ENCODE assay signal across 8 cellular contexts in the genomic region with DNA sequence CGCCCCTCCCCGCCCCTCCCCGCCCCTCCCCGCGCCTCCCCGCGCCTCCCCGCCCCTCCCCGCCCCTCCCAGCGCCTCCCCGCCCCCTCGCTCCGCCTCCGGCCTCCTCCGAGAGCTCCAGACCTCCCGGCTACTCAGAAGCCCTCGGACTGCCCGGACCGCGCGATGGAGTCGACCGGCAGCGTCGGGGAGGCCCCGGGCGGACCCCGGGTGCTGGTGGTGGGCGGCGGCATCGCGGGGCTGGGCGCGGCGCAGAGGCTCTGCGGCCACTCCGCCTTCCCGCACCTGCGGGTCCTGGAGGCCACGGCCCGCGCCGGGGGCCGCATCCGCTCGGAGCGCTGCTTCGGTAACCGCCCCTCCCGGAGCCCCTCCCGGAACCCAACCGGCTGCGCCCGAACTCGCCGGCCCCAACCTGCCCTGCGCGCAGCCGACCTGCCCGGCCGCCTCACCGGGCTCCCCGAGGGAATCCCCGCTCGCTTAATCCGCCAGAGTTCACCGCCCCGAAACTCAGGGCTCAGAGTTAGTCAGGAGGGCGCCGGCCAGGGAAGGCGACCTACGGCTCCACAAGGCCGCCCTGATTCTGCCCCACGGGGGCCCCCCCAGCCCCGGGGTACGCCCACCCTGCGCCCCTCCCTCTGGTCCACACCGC. TPM values are rescaled to one million over a fixed set of nuclear protein-coding genes. Genes with fewer than 3 reads are reported as not detected.
DNase-seq lines count a peak whose midpoint lies in the region; ATAC-seq and TF ChIP-seq lines count a peak whose summit lies in the region.

A gene (plus strand): TSS at position 111 of the 649 bp plus-strand sequence. CDS start 55 bp downstream, at position 166.

- H3K27ac Mint-ChIP-seq in CD8-positive, alpha-beta T cell, result peak within 1 kb of the TSS; percentile 66
- no peak within 1 kb of the TSS for H3K27ac Mint-ChIP-seq in WTC11

- H3K27me3 Mint-ChIP-seq in CD8-positive, alpha-beta T cell (ENCODE audit: low read depth), result no peaks in the 10 kb centered on the region
- peaks cover 64% of the 10 kb centered on the region for H3K27me3 Mint-ChIP-seq in WTC11 (ENCODE audit: low read depth)

- no peaks in the 10 kb centered on the region for H3K9me3 ChIP-seq in CD8-positive, alpha-beta T cell (ENCODE audit: low read length)

- ATAC-seq in CD8-positive, alpha-beta T cell, result peak; percentile 46
- peak; percentile 53 for ATAC-seq in GM19395 (IDR thresholded peaks at IDR 0.05; ENCODE audit: unreplicated experiment)
- peak; percentile 48 for ATAC-seq in HG03520 (IDR thresholded peaks at IDR 0.05; ENCODE audit: unreplicated experiment)
- ATAC-seq in WTC11, result peak; percentile 76

- POLR2A ChIA-PET in CD8-positive, alpha-beta T cell (lab: Charles Lee), result interaction anchor here (1.1 to 6.1 kb wide), 3 partner anchors 10 to 43 kb away, joined by 4 to 38 read pairs (median 6); a partner anchor contains a TSS
- POLR2A ChIA-PET in WTC11 (lab: Charles Lee), result interaction anchor here (2.8 kb wide), 1 partner anchor 21 kb away, joined by 9 read pairs; a partner anchor contains a TSS

- CTCF ChIA-PET in CD8-positive, alpha-beta T cell (lab: Charles Lee), result interaction anchor here (1.7 kb wide), 2 partner anchors 10 to 50 kb away, joined by 5 to 9 read pairs; no protein-coding TSS in a partner anchor
- CTCF ChIA-PET in WTC11 (lab: Charles Lee), result interaction anchor here (1.2 to 1.8 kb wide), 4 partner anchors 28 to 71 kb away, joined by 3 to 6 read pairs (median 5); no protein-coding TSS in a partner anchor

- peak within 1 kb of the TSS; percentile 87 for H3K4me3 Mint-ChIP-seq in CD8-positive, alpha-beta T cell
- peak within 1 kb of the TSS; percentile 72 for H3K4me3 Mint-ChIP-seq in WTC11

- DNase-seq in CD8-positive, alpha-beta T cell, result peak in 6 of 7 experiments; percentile 34 to 78 (median 52)
- DNase-seq in WTC11 (ENCODE audit: low spot score) (peak; percentile 70), choroid plexus epithelial cell (ENCODE audit: low read depth) (peak; percentile 65), NCI-H524 treated with DMSO at 0.1 percent for 48 hours (lab: John Stamatoyannopoulos, UW) (no peak)
- peak; percentile 69 for DNase-seq in stimulated activated CD4-positive, alpha-beta T cell treated with anti-CD3 and anti-CD28 coated beads, Interleukin-4, amount 100 ng/mL, for 1 hour

- no peaks in the 10 kb centered on the region for H3K36me3 ChIP-seq in CD8-positive, alpha-beta T cell (ENCODE audit: insufficient read depth, low read length)

- peaks cover 13% of the 10 kb centered on the region for H3K4me1 ChIP-seq in CD8-positive, alpha-beta T cell (ENCODE audit: insufficient read depth, low read length)

- intact Hi-C loops in CD8-positive, alpha-beta T cell (cut with DNase I, micrococcal nuclease), result loop anchor here (1.0 to 10.0 kb wide), 7 partner anchors 10 to 844 kb away; a partner anchor contains a TSS

- no peak for TF ChIP-seq CTCF in CD8-positive, alpha-beta T cell (IDR thresholded peaks at IDR 0.05)
- no peak for TF ChIP-seq CTCF in WTC11 (IDR thresholded peaks at IDR 0.05)
- no peak for TF ChIP-seq CTCF in choroid plexus epithelial cell (conservative IDR thresholded peaks at IDR 0.05; ENCODE audit: low read depth, low read length)

- peaks cover 7% of the 10 kb centered on the region for H3K4me1 Mint-ChIP-seq in CD8-positive, alpha-beta T cell (ENCODE audit: low read depth)
- H3K4me1 Mint-ChIP-seq in WTC11, result no peaks in the 10 kb centered on the region

- peaks cover 3% of the 10 kb centered on the region for H3K36me3 Mint-ChIP-seq in CD8-positive, alpha-beta T cell
- H3K36me3 Mint-ChIP-seq in WTC11, result no peaks in the 10 kb centered on the region

- H3K27me3 ChIP-seq in CD8-positive, alpha-beta T cell (ENCODE audit: insufficient read depth, low read length), result no peaks in the 10 kb centered on the region
- no peaks in the 10 kb centered on the region for H3K27me3 ChIP-seq in layer of hippocampus (ENCODE audit: control insufficient read depth, insufficient read depth, low read length)

- H3K27ac ChIP-seq in CD8-positive, alpha-beta T cell (ENCODE audit: low read depth, low read length), result peak within 1 kb of the TSS; percentile 40
- H3K27ac ChIP-seq in layer of hippocampus (ENCODE audit: low read depth, low read length), result peak within 1 kb of the TSS; percentile 89

- H3K9me3 Mint-ChIP-seq in CD8-positive, alpha-beta T cell, result no peaks in the 10 kb centered on the region
- H3K9me3 Mint-ChIP-seq in WTC11, result no peaks in the 10 kb centered on the region

- H3K4me3 ChIP-seq in CD8-positive, alpha-beta T cell (ENCODE audit: low read depth, low read length), result peak within 1 kb of the TSS; percentile 85
- H3K4me3 ChIP-seq in choroid plexus epithelial cell (ENCODE audit: low read depth, low read length), result peak within 1 kb of the TSS; percentile 72

TF ChIP-seq in WTC11, 78 proteins besides CTCF, POLR2A, EP300 and RAD21:
- TF ChIP-seq JAZF1 (CRISPR knock-in tag; IDR thresholded peaks at IDR 0.05) (no peak), RELA (CRISPR knock-in tag; IDR thresholded peaks at IDR 0.05; ENCODE audit: borderline replicate concordance) (peak; percentile 20; the same call in 1 of the 2 replicates), MXD4 (CRISPR knock-in tag; IDR thresholded peaks at IDR 0.05; ENCODE audit: borderline replicate concordance) (no peak)
- TF ChIP-seq, protein P1, sequence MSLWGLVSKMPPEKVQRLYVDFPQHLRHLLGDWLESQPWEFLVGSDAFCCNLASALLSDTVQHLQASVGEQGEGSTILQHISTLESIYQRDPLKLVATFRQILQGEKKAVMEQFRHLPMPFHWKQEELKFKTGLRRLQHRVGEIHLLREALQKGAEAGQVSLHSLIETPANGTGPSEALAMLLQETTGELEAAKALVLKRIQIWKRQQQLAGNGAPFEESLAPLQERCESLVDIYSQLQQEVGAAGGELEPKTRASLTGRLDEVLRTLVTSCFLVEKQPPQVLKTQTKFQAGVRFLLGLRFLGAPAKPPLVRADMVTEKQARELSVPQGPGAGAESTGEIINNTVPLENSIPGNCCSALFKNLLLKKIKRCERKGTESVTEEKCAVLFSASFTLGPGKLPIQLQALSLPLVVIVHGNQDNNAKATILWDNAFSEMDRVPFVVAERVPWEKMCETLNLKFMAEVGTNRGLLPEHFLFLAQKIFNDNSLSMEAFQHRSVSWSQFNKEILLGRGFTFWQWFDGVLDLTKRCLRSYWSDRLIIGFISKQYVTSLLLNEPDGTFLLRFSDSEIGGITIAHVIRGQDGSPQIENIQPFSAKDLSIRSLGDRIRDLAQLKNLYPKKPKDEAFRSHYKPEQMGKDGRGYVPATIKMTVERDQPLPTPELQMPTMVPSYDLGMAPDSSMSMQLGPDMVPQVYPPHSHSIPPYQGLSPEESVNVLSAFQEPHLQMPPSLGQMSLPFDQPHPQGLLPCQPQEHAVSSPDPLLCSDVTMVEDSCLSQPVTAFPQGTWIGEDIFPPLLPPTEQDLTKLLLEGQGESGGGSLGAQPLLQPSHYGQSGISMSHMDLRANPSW (CRISPR knock-in tag; conservative IDR thresholded peaks at IDR 0.05; ENCODE audit: low read depth), result no peak

RNA-seq across cellular contexts. Expression of the gene that starts here (rescaled TPM):
- 1 to 10 TPM; 2.4 to 3.5 TPM for total RNA-seq in CD8-positive, alpha-beta T cell
- total RNA-seq in WTC11 (2021), result 3.6 to 5.6 TPM (median 5.2 TPM) in 3 replicates
